ENCODE assay signal across 18 cellular contexts in genomic region chr10:86061301-86061873, GRCh38.
A peak's percentile ranks its signal among the peaks of the same experiment; 100 is the strongest.
DNase-seq lines count a peak whose midpoint lies in the region; ATAC-seq, FAIRE-seq and TF ChIP-seq lines count a peak whose summit lies in the region.
"Had no signal": no experiment of that assay in that cellular context is flagged by ENCODE, and none has a peak within 500 bp of the region (broad histone marks: within the 10 kb centered on the region; RNA-seq: fewer than 3 reads in every experiment).

No MANE protein-coding gene starts in this region.

- intact Hi-C loops in cardiac septum (cut with DNase I): no loop called here
- intact Hi-C loops in left cardiac atrium (cut with DNase I): no loop called here
- intact Hi-C loops in K562 (cut with micrococcal nuclease): no loop called here

- TF ChIP-seq CTCF in K562 (IDR thresholded peaks at IDR 0.05 in 2 of 3, conservative IDR thresholded peaks at IDR 0.05 in 1 of 3; ENCODE audit: insufficient read depth in 2 of 3, low read depth in 1 of 3, low read length in 3 of 3): no peak
- no peak for TF ChIP-seq CTCF in suprapubic skin (IDR thresholded peaks at IDR 0.05)

- TF ChIP-seq POLR2A in K562 (conservative IDR thresholded peaks at IDR 0.05): no peak
- no peak for TF ChIP-seq POLR2A in suprapubic skin (IDR thresholded peaks at IDR 0.05)

- H3K9me3 ChIP-seq in K562 (replicated peaks; ENCODE audit: control insufficient read depth, insufficient read depth, low read depth, low read length) (no peaks in the 10 kb centered on the region), suprapubic skin (no peaks in the 10 kb centered on the region)
- H3K9me3 ChIP-seq: BLaER1 treated with 17β-estradiol and CSF1 and Interleukin-3, amounts not matched to agents 10 nM and 100 nM had no signal

- H3K4me1 ChIP-seq in K562 (replicated peaks in 1 of 2; ENCODE audit: control insufficient read depth in 2 of 2, insufficient read depth in 2 of 2, low read length in 2 of 2) (no peaks in the 10 kb centered on the region), suprapubic skin (no peaks in the 10 kb centered on the region)
- H3K4me1 ChIP-seq: BLaER1 treated with 17β-estradiol and CSF1 and Interleukin-3, amounts not matched to agents 10 nM and 100 nM had no signal

- no peak for FAIRE-seq in K562 (lab: Jason Lieb, UNC)
- FAIRE-seq: G401.6, GM12892, H54 had no signal

- CTCF ChIA-PET in K562 (lab: Yijun Ruan, JAX; ENCODE audit: low intra/inter-chr PET ratio): no interaction called here

- in situ Hi-C loops in K562 (cut with MboI): no loop called here

- DNase-seq in cardiac septum (ENCODE audit: low spot score) (peak; percentile 46), left cardiac atrium (no peak), K562 (ENCODE audit: extremely low read depth in 1 of 4, low spot score in 3 of 4) (no peak), islet precursor cell (peak; percentile 29), suprapubic skin (ENCODE audit: low spot score in 2 of 2) (peak; percentile 41 to 49), GDM1 (lab: John Stamatoyannopoulos, UW) (no peak), NOMO-1 treated with dmso at 0.1 percent for 144 hours (lab: John Stamatoyannopoulos, UW; ENCODE audit: unreplicated experiment) (no peak)
- DNase-seq: 8988T; Calu3; CD8-positive, alpha-beta T cell; HCEC 1CT; HFFc6 had no signal

- TF ChIP-seq EP300 in K562 (IDR thresholded peaks at IDR 0.05; ENCODE audit: low read length): no peak
- TF ChIP-seq EP300 in suprapubic skin (IDR thresholded peaks at IDR 0.05): no peak

- no peak overlapping the region for H3K9ac ChIP-seq in K562 (ENCODE audit: insufficient read depth in 1 of 2, low read depth in 2 of 2, low read length in 2 of 2)
- H3K9ac ChIP-seq: BLaER1 treated with 17β-estradiol and CSF1 and Interleukin-3, amounts not matched to agents 10 nM and 100 nM had no signal

- H3K9me1 ChIP-seq in K562 (ENCODE audit: control insufficient read depth, insufficient read depth, low read length): no peaks in the 10 kb centered on the region

- no peaks in the 10 kb centered on the region for H4K20me1 ChIP-seq in K562 (replicated peaks; ENCODE audit: control insufficient read depth, insufficient read depth, low read length)
- H4K20me1 ChIP-seq: BLaER1 treated with 17β-estradiol and CSF1 and Interleukin-3, amounts not matched to agents 10 nM and 100 nM had no signal

- peaks cover 7 to 48% of the 10 kb centered on the region in 2 experiments; a peak in 4 of 5 replicates for H3K27me3 ChIP-seq in K562 (ENCODE audit: control insufficient read depth in 2 of 2, insufficient read depth in 2 of 2, low read length in 2 of 2)
- no peaks in the 10 kb centered on the region for H3K27me3 ChIP-seq in suprapubic skin
- H3K27me3 ChIP-seq: BLaER1 treated with 17β-estradiol and CSF1 and Interleukin-3, amounts not matched to agents 10 nM and 100 nM had no signal

- H3K36me3 ChIP-seq in K562 (ENCODE audit: control insufficient read depth, insufficient read depth, low read length) (no peaks in the 10 kb centered on the region), suprapubic skin (no peaks in the 10 kb centered on the region)
- H3K36me3 ChIP-seq: BLaER1 treated with 17β-estradiol and CSF1 and Interleukin-3, amounts not matched to agents 10 nM and 100 nM had no signal

- no peak overlapping the region for H3K4me2 ChIP-seq in K562 (ENCODE audit: insufficient read depth, low read length)
- H3K4me2 ChIP-seq: BLaER1 treated with 17β-estradiol and CSF1 and Interleukin-3, amounts not matched to agents 10 nM and 100 nM; GM23338 had no signal

- H3K79me2 ChIP-seq in K562 (ENCODE audit: control insufficient read depth, insufficient read depth, low read length): no peaks in the 10 kb centered on the region

- no peak overlapping the region for H3K4me3 ChIP-seq in K562
- H3K4me3 ChIP-seq in suprapubic skin: no peak overlapping the region
- H3K4me3 ChIP-seq: BLaER1 treated with 17β-estradiol and CSF1 and Interleukin-3, amounts not matched to agents 10 nM and 100 nM; GM23338 had no signal

- BruUV-seq in K562 (replicated peaks; lab: Mats Ljungman, UMichigan): no TSS peak

- POLR2A ChIA-PET in K562 (lab: Yijun Ruan, JAX): interaction anchor here (1.1 kb wide), 1 partner anchor 11 kb away, joined by 3 read pairs; no protein-coding TSS in a partner anchor

- H2AFZ ChIP-seq in K562 (ENCODE audit: low read depth, low read length): no peak overlapping the region
- H2AFZ ChIP-seq: GM23338 had no signal

- ATAC-seq in left cardiac atrium (no peak), K562 (peak; percentile 27; the same call in 2 of the 3 replicates), GM18502 (IDR thresholded peaks at IDR 0.05; ENCODE audit: poor library complexity, unreplicated experiment) (no peak)
- ATAC-seq: CD8-positive, alpha-beta T cell; GM23338 had no signal

- WGBS in K562 (ENCODE audit: insufficient coverage, low coverage, missing lambda C conversion rate): 2% methylated on average over 3 of the region's 3 CpGs
- 84% methylated on average over 3 of the region's 3 CpGs for WGBS in suprapubic skin

- H3K27ac ChIP-seq in K562 (ENCODE audit: extremely low read depth, low read depth, low read length) (no peak overlapping the region), suprapubic skin (no peak overlapping the region)
- H3K27ac ChIP-seq: BLaER1 treated with 17β-estradiol and CSF1 and Interleukin-3, amounts not matched to agents 10 nM and 100 nM had no signal

- TF ChIP-seq RAD21 in K562 (CRISPR knock-in tag; conservative IDR thresholded peaks at IDR 0.05 in 1 of 2, IDR thresholded peaks at IDR 0.05 in 1 of 2): no peak

TF ChIP-seq in K562, 482 proteins besides CTCF, POLR2A, EP300 and RAD21:
- TF ChIP-seq ZBTB34 (CRISPR knock-in tag; IDR thresholded peaks at IDR 0.05) (no peak), MYNN (IDR thresholded peaks at IDR 0.05) (peak; percentile 87), MYNN (CRISPR knock-in tag; IDR thresholded peaks at IDR 0.05) (peak; percentile 51; the same call in 1 of the 2 replicates), TCF3 (CRISPR knock-in tag; IDR thresholded peaks at IDR 0.05) (no peak), MCM5 (IDR thresholded peaks at IDR 0.05; ENCODE audit: low read depth) (no peak)

Comparison
In these comparisons a context has a peak if more than half of its experiments do, and no peak if none do; other contexts are left out.
1. DNase-seq: peak in cardiac septum (single experiment), islet precursor cell (single experiment) and suprapubic skin (2 of 2); none in left cardiac atrium (single experiment), K562 (0 of 4), GDM1 (single experiment) and NOMO-1 treated with dmso at 0.1 percent for 144 hours (single experiment).